ENCODE assay signal across 19 cellular contexts in the genomic region with DNA sequence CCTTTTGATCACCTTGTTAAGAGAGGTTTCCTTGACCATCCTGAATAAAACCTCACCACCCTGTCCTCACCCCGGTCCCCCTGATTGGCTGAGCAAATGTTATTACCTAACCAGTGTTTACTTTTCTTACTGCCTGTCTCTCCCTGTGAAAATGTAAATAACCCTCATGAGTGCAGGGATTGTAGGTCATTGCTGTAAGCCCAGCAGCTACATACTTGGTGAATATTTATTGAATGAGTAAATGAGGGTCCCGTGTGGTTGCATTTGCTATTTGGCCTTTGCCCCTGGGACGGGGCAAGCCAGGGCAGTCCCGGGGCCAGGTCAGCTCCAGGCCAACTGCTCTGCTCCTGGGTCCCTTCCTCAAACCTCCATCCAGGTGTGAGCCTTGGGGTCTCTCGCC. TPM values are rescaled to one million over a fixed set of nuclear protein-coding genes. Genes with fewer than 3 reads are reported as not detected.
A peak's percentile ranks its signal among the peaks of the same experiment; 100 is the strongest.
DNase-seq lines count a peak whose midpoint lies in the region; ATAC-seq, FAIRE-seq and TF ChIP-seq lines count a peak whose summit lies in the region.
"Had no signal": no experiment of that assay in that cellular context is flagged by ENCODE, and none has a peak within 500 bp of the region (broad histone marks: within the 10 kb centered on the region; RNA-seq: fewer than 3 reads in every experiment).

No MANE protein-coding gene starts in this region.

- H3K36me3 Mint-ChIP-seq in WTC11 = peaks cover 39% of the 10 kb centered on the region
- peaks cover 10% of the 10 kb centered on the region for H3K36me3 Mint-ChIP-seq in activated T-cell treated with anti-CD3 and anti-CD28 coated beads, Interleukin-2, amount 50 U/mL, for 24 hours (ENCODE audit: low read depth)

- H3K27me3 Mint-ChIP-seq in WTC11 (ENCODE audit: low read depth) = no peaks in the 10 kb centered on the region
- peaks cover 5% of the 10 kb centered on the region for H3K27me3 Mint-ChIP-seq in activated T-cell treated with anti-CD3 and anti-CD28 coated beads, Interleukin-2, amount 50 U/mL, for 24 hours
- H3K27me3 Mint-ChIP-seq: activated CD8-positive, alpha-beta T cell treated with anti-CD3 and anti-CD28 coated beads for 36 hours; CD8-positive, alpha-beta memory T cell had no signal

- TF ChIP-seq CTCF in WTC11 (IDR thresholded peaks at IDR 0.05) = no peak

- H3K27ac ChIP-seq in substantia nigra (ENCODE audit: low read depth, low read length, poor library complexity, severe bottlenecking) = peak overlapping the region; percentile 45
- H3K27ac ChIP-seq: neutrophil, SK-N-MC had no signal

- no peaks in the 10 kb centered on the region for H3K4me1 Mint-ChIP-seq in WTC11
- H3K4me1 Mint-ChIP-seq in activated T-cell treated with anti-CD3 and anti-CD28 coated beads, Interleukin-2, amount 50 U/mL, for 24 hours (ENCODE audit: low read depth) = peaks cover 50% of the 10 kb centered on the region

- no peak overlapping the region for H3K4me3 Mint-ChIP-seq in WTC11
- H3K4me3 Mint-ChIP-seq in activated T-cell treated with anti-CD3 and anti-CD28 coated beads, Interleukin-2, amount 50 U/mL, for 24 hours = no peak overlapping the region
- H3K4me3 Mint-ChIP-seq: activated CD8-positive, alpha-beta T cell treated with anti-CD3 and anti-CD28 coated beads for 36 hours had no signal

- no peak for FAIRE-seq in frontal cortex (lab: Jason Lieb, UNC)
- FAIRE-seq: A204.1, K562 had no signal

- no peaks in the 10 kb centered on the region for H3K9me3 Mint-ChIP-seq in WTC11
- no peaks in the 10 kb centered on the region for H3K9me3 Mint-ChIP-seq in activated T-cell treated with anti-CD3 and anti-CD28 coated beads, Interleukin-2, amount 50 U/mL, for 24 hours
- H3K9me3 Mint-ChIP-seq: activated CD8-positive, alpha-beta T cell treated with anti-CD3 and anti-CD28 coated beads for 36 hours; CD8-positive, alpha-beta memory T cell had no signal

- CTCF ChIA-PET in WTC11 (lab: Charles Lee) = no interaction called here

- ATAC-seq in WTC11 = no peak
- ATAC-seq in left lobe of liver = peak; percentile 96
- ATAC-seq: activated CD8-positive, alpha-beta T cell treated with anti-CD3 and anti-CD28 coated beads for 36 hours; K562; sciatic nerve had no signal

- DNase-seq in NCI-H748 (lab: John Stamatoyannopoulos, UW; ENCODE audit: unreplicated experiment) (peak; percentile 1), NCI-H748 treated with DMSO at 0.1 percent for 48 hours (lab: John Stamatoyannopoulos, UW) (no peak), WTC11 (ENCODE audit: low spot score) (no peak), left lobe of liver (ENCODE audit: low spot score) (no peak), substantia nigra (lab: John Stamatoyannopoulos, UW) (no peak), frontal cortex (ENCODE audit: low spot score in 2 of 2) (no peak), SKM-1 (lab: John Stamatoyannopoulos, UW; ENCODE audit: unreplicated experiment) (no peak)
- DNase-seq in activated T-cell treated with anti-CD3 and anti-CD28 coated beads, Interleukin-2, amount 50 U/mL, for 24 hours = no peak
- DNase-seq: activated CD8-positive, alpha-beta T cell treated with anti-CD3 and anti-CD28 coated beads for 36 hours; CD8-positive, alpha-beta memory T cell; HCEC 1CT; midbrain; NCI-H345; stimulated activated CD4-positive, alpha-beta T cell treated with anti-CD3 and anti-CD28 coated beads, Interleukin-2, amount 100 ng/mL, for 48 hours had no signal

- H3K27ac Mint-ChIP-seq in WTC11 = no peak overlapping the region
- H3K27ac Mint-ChIP-seq in activated T-cell treated with anti-CD3 and anti-CD28 coated beads, Interleukin-2, amount 50 U/mL, for 24 hours = no peak overlapping the region

- POLR2A ChIA-PET in WTC11 (lab: Charles Lee) = no interaction called here

TF ChIP-seq in WTC11, 78 proteins besides CTCF, POLR2A, EP300 and RAD21:
- TF ChIP-seq NFE2L1 (CRISPR knock-in tag; IDR thresholded peaks at IDR 0.05) = no peak
- TF ChIP-seq ETV6 (CRISPR knock-in tag; IDR thresholded peaks at IDR 0.05) = no peak
- TF ChIP-seq CBFB (CRISPR knock-in tag; IDR thresholded peaks at IDR 0.05; ENCODE audit: low read depth) = no peak
- peak; percentile 64 for TF ChIP-seq GABPB1 (CRISPR knock-in tag; IDR thresholded peaks at IDR 0.05)

RNA-seq across cellular contexts. Expression of gene CLCN4, which starts 55.5 kb away (rescaled TPM):
- 8.1 to 8.9 TPM (median 8.7 TPM) in 3 replicates for total RNA-seq in WTC11 (2021)
- 9.6 TPM for total RNA-seq in left lobe of liver
- total RNA-seq in frontal cortex = 84.8 TPM
- total RNA-seq: activated CD8-positive, alpha-beta T cell treated with anti-CD3 and anti-CD28 coated beads for 36 hours had no signal
